16 cellular contexts compared by ENCODE assay signal in genomic region chr18:28147674-28148171, GRCh38. TPM values are rescaled to one million over a fixed set of nuclear protein-coding genes. Genes with fewer than 3 reads are reported as not detected.
DNase-seq lines count a peak whose midpoint lies in the region; ATAC-seq, FAIRE-seq and TF ChIP-seq lines count a peak whose summit lies in the region.
"Had no signal": no experiment of that assay in that cellular context is flagged by ENCODE, and none has a peak within 500 bp of the region (broad histone marks: within the 10 kb centered on the region; RNA-seq: fewer than 3 reads in every experiment).

No MANE protein-coding gene starts in this region.

- H3K27ac ChIP-seq in HepG2 (ENCODE audit: extremely low read length, insufficient read depth, low read length) = no peak overlapping the region
- H3K27ac ChIP-seq: SK-N-MC had no signal

- CTCF ChIA-PET in HepG2 (lab: Yijun Ruan, JAX; ENCODE audit: low intra/inter-chr PET ratio, low total read pairs) = no interaction called here

- H3K9ac ChIP-seq in HepG2 (ENCODE audit: insufficient read depth, low read depth, low read length) = no peak overlapping the region

- H3K79me2 ChIP-seq in HepG2 (ENCODE audit: insufficient read depth, low read length) = peaks cover 24% of the 10 kb centered on the region

- H3K4me1 Mint-ChIP-seq in brain = peaks cover 97% of the 10 kb centered on the region

- TF ChIP-seq CTCF in AG10803 (conservative IDR thresholded peaks at IDR 0.05; ENCODE audit: low read length) (no peak), brain (conservative IDR thresholded peaks at IDR 0.05) (no peak), HepG2 (CRISPR knock-in tag; IDR thresholded peaks at IDR 0.05) (no peak)

- peak overlapping the region in 3 of 5 experiments; percentile 9 to 68 (median 55) for H3K4me3 Mint-ChIP-seq in brain
- H3K4me3 Mint-ChIP-seq: HFFc6, neural crest cell had no signal

- POLR2A ChIA-PET in HepG2 (lab: Yijun Ruan, JAX) = no interaction called here

- BruUV-seq in HepG2 (replicated peaks; lab: Mats Ljungman, UMichigan) = no TSS peak

- intact Hi-C loops in HepG2 (cut with micrococcal nuclease; ENCODE audit: unreplicated experiment) = no loop called here

- WGBS in HepG2 (ENCODE audit: low lambda C conversion rate) = 74% methylated on average over 5 of the region's 5 CpGs

- H3K9me3 Mint-ChIP-seq in brain = no peaks in the 10 kb centered on the region
- H3K9me3 Mint-ChIP-seq: HFFc6, neural crest cell had no signal

- H3K36me3 Mint-ChIP-seq in brain = peaks cover 28% of the 10 kb centered on the region

- H3K4me3 ChIP-seq in AG10803 (ENCODE audit: low read length) = no peak overlapping the region
- H3K4me3 ChIP-seq in HepG2 (replicated peaks in 1 of 3; ENCODE audit: insufficient read depth in 1 of 3, low read depth in 2 of 3, low read length in 3 of 3) = no peak overlapping the region
- H3K4me3 ChIP-seq: SK-N-MC had no signal

- H3K9me3 ChIP-seq in HepG2 (ENCODE audit: low read length) = no peaks in the 10 kb centered on the region

- in situ Hi-C loops in HepG2 (cut with HindIII; ENCODE audit: extremely low pct_ligation_motif_present, low pct_unique_long_range_greater_than_20kb) = no loop called here

- H2AFZ ChIP-seq in HepG2 (ENCODE audit: low read length) = no peak overlapping the region

- H3K36me3 ChIP-seq in HepG2 (replicated peaks in 1 of 2; ENCODE audit: control insufficient read depth in 1 of 2, insufficient read depth in 2 of 2, low read length in 2 of 2) = no peaks in the 10 kb centered on the region

- peak overlapping the region in 3 of 5 experiments; percentile 12 to 73 (median 39) for H3K27ac Mint-ChIP-seq in brain
- H3K27ac Mint-ChIP-seq: activated T-helper 2 cell treated with anti-CD3 and anti-CD28 coated beads, Interferon-gamma antibody, Interleukin-2, Interleukin-4, amounts not matched to agents 10 μg/mL and 5 μg/mL and 100 μg/mL, durations not matched to agents 14 hours and 24 hours and 36 hours had no signal

- DNase-seq in AG10803 (ENCODE audit: low read depth) (peak; percentile 74), NCI-H1105 (lab: John Stamatoyannopoulos, UW) (peak; percentile 7), HepG2 (ENCODE audit: low spot score) (peak; percentile 24)
- no peak for DNase-seq in stimulated activated naive CD4-positive, alpha-beta T cell treated with Interleukin-2 at 50 U/mL for 16 hours (lab: John Stamatoyannopoulos, UW)
- no peak for DNase-seq in activated CD4-positive, alpha-beta T cell treated with anti-CD3 and anti-CD28 coated beads for 48 hours
- DNase-seq: activated CD4-positive, alpha-beta T cell treated with anti-CD3 and anti-CD28 coated beads for 4 hours; HFFc6; NCI-H526; stimulated activated CD4-positive, alpha-beta T cell treated with anti-CD3 and anti-CD28 coated beads, Interleukin-2, amount 100 ng/mL, for 48 hours; stimulated activated naive CD4-positive, alpha-beta T cell had no signal

- ATAC-seq in HepG2 (no peak), HG02870 (IDR thresholded peaks at IDR 0.05; ENCODE audit: unreplicated experiment) (no peak), GM18861 (IDR thresholded peaks at IDR 0.05; ENCODE audit: unreplicated experiment) (no peak)

- no peaks in the 10 kb centered on the region for H3K27me3 Mint-ChIP-seq in brain

- no peak for TF ChIP-seq POLR2A in HepG2 (IDR thresholded peaks at IDR 0.05; ENCODE audit: insufficient read depth in 1 of 2, low read depth in 2 of 2, low read length in 2 of 2)

- H3K27me3 ChIP-seq in HepG2 (ENCODE audit: control insufficient read depth in 1 of 2, insufficient read depth in 2 of 2, low read length in 2 of 2) = no peaks in the 10 kb centered on the region

- H4K20me1 ChIP-seq in HepG2 (ENCODE audit: insufficient read depth, low read length) = peaks cover 3% of the 10 kb centered on the region; the same call in 1 of the 2 replicates

- H3K4me2 ChIP-seq in HepG2 (ENCODE audit: low read depth, low read length) = no peak overlapping the region

- FAIRE-seq in HepG2 (lab: Jason Lieb, UNC) = peak; percentile 37

- TF ChIP-seq RAD21 in HepG2 (CRISPR knock-in tag; IDR thresholded peaks at IDR 0.05) = no peak

- no peak for TF ChIP-seq EP300 in HepG2 (IDR thresholded peaks at IDR 0.05; ENCODE audit: low read depth in 2 of 2, low read length in 2 of 2)
- TF ChIP-seq EP300 in HepG2 (CRISPR knock-in tag; IDR thresholded peaks at IDR 0.05; ENCODE audit: borderline replicate concordance) = no peak

- H3K4me1 ChIP-seq in HepG2 (ENCODE audit: insufficient read depth, low read length) = peaks cover 8% of the 10 kb centered on the region

TF ChIP-seq in HepG2, 621 proteins besides CTCF, POLR2A, EP300 and RAD21 (continues in another document):
- TF ChIP-seq AHDC1 (CRISPR knock-in tag; IDR thresholded peaks at IDR 0.05; ENCODE audit: borderline replicate concordance) (no peak), ZNF652 (CRISPR knock-in tag; IDR thresholded peaks at IDR 0.05; ENCODE audit: borderline replicate concordance, low read depth) (peak; percentile 66), ZNF256 (CRISPR knock-in tag; conservative IDR thresholded peaks at IDR 0.05) (no peak), ZNF362 (CRISPR knock-in tag; IDR thresholded peaks at IDR 0.05; ENCODE audit: borderline replicate concordance) (peak; percentile 62; the same call in 1 of the 2 replicates), ESRRA (CRISPR knock-in tag; IDR thresholded peaks at IDR 0.05; ENCODE audit: low read depth) (no peak)

RNA-seq across cellular contexts. Expression of gene CDH2, which starts 29.2 kb away (rescaled TPM):
- polyA plus RNA-seq in brain (ENCODE audit: insufficient read depth, low read depth, low replicate concordance) (85.4 TPM), HepG2 (2011; rRNA removed) (27.6 and 36.1 TPM in 2 replicates)
- total RNA-seq in HepG2 (2016; rRNA removed; fragmentation: Illumina TruSeq; extraction: Trizol) = 14.6 and 18.6 TPM in 2 replicates
- 2.2 TPM in 2 replicates for total RNA-seq in HepG2 (2016; cell fraction: cytosol; rRNA removed; fragmentation: Illumina TruSeq; extraction: Trizol; ENCODE audit: low read depth)
- total RNA-seq in HepG2 (2016; cell fraction: insoluble cytoplasmic fraction; rRNA removed; fragmentation: Illumina TruSeq; extraction: Trizol) = 13.2 and 17.8 TPM in 2 replicates
- total RNA-seq in HepG2 (2016; cell fraction: membrane; rRNA removed; fragmentation: Illumina TruSeq; extraction: Trizol) = 6.8 and 7.7 TPM in 2 replicates
- total RNA-seq in HepG2 (2016; cell fraction: nucleus; rRNA removed; fragmentation: Illumina TruSeq; extraction: Trizol) = 26.3 and 30.4 TPM in 2 replicates
- polyA plus RNA-seq in HepG2 (2011; cell fraction: cytosol; rRNA removed) = 26.1 and 29.9 TPM in 2 replicates
- polyA plus RNA-seq in HepG2 (2011; cell fraction: nucleus; rRNA removed) = 12.8 and 13.4 TPM in 2 replicates
- 71.4 and 72.2 TPM in 2 replicates for polyA plus RNA-seq in HepG2 (2012)
- polyA plus RNA-seq in HepG2 (2016; cell fraction: cytosol; fragmentation: Illumina TruSeq; extraction: Trizol; ENCODE audit: low read depth) = 1.3 TPM in 2 replicates
- polyA plus RNA-seq in HepG2 (2016; cell fraction: insoluble cytoplasmic fraction; fragmentation: Illumina TruSeq; extraction: Trizol; ENCODE audit: low read depth) = 12.0 and 12.8 TPM in 2 replicates
- polyA plus RNA-seq in HepG2 (2016; cell fraction: membrane; fragmentation: Illumina TruSeq; extraction: Trizol; ENCODE audit: low read depth) = 3.5 and 4.5 TPM in 2 replicates
- 23.8 and 24.4 TPM in 2 replicates for polyA plus RNA-seq in HepG2 (2016; cell fraction: nucleus; fragmentation: Illumina TruSeq; extraction: Trizol; ENCODE audit: insufficient read depth, low read depth)
- polyA minus RNA-seq in HepG2 (2011; rRNA and poly(A)+ RNA removed; ENCODE audit: low replicate concordance) = 0.23 and 58.1 TPM in 2 replicates
- polyA minus RNA-seq in HepG2 (2011; cell fraction: cytosol; rRNA and poly(A)+ RNA removed) = 47.6 and 51.6 TPM in 2 replicates
- 50.2 and 52.5 TPM in 2 replicates for polyA minus RNA-seq in HepG2 (2011; cell fraction: nucleus; rRNA and poly(A)+ RNA removed)
- total RNA-seq: activated T-helper 2 cell treated with anti-CD3 and anti-CD28 coated beads, Interferon-gamma antibody, Interleukin-2, Interleukin-4, amounts not matched to agents 10 μg/mL and 5 μg/mL and 100 μg/mL, durations not matched to agents 14 hours and 24 hours and 36 hours had no signal

Comparison
In these comparisons a context has a peak if more than half of its experiments do, and no peak if none do; other contexts are left out.
1. DNase-seq: peak in AG10803 (single experiment), NCI-H1105 (single experiment) and HepG2 (single experiment); none in stimulated activated naive CD4-positive, alpha-beta T cell treated with Interleukin-2 at 50 U/mL for 16 hours (single experiment) and activated CD4-positive, alpha-beta T cell treated with anti-CD3 and anti-CD28 coated beads for 48 hours (single experiment).